12 cellular contexts compared by ENCODE assay signal in the genomic region with DNA sequence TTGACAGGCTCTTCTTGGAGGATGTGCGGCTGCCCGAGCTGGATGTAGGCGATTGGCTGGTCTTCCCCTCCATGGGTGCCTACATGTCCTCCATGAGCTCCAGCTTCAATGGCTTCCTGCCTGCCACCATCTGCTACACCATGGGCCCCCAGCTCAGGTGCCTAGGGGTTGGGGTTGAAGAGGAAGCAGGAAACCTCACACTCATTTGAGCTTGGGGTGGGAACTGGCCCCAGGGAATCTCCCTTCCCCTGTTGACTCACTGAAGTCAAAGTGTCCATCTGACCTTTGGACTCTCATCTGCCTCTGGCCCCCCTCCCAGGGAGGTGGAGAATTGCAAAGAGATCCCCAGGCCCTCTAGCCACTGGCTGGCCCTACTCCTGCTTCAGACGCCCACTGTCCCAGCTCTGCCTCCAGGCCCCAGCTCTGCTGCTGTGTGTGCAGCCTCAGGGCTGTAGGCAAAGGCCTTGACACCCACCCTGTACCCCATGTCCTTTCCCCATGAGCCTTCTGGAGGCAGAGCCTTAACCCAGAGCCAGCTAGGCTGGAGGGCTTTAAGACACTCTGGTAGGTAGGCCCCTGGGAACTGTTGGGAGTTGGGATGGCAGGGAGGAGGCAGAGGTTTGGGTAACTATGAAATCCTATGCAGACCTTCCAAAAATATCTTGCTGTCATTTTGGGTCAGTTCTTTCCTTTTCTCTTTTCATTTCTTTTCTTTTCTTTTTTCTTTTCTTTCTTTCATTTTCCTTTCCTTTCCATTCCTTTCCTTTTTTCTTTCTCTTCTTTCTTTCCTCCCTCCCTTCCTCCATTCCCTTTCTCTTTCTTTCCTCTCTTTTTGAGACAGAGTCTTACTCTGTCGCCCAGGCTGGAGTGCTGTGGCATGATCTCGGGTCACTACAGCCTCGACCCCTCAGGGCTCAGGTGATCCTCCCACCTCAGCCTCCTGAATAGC.
DNase-seq lines count a peak whose midpoint lies in the region; ATAC-seq, FAIRE-seq and TF ChIP-seq lines count a peak whose summit lies in the region.
"Had no signal": no experiment of that assay in that cellular context is flagged by ENCODE, and none has a peak within 500 bp of the region (broad histone marks: within the 10 kb centered on the region; RNA-seq: fewer than 3 reads in every experiment).

No MANE protein-coding gene starts in this region.

- H3K4me3 Mint-ChIP-seq in naive B cell (no peak overlapping the region), mesothelial cell of epicardium (no peak overlapping the region)

- DNase-seq in GM12865 (ENCODE audit: low read depth) (peak; percentile 74), LoVo (ENCODE audit: low spot score) (peak; percentile 82), naive B cell (no peak), mesothelial cell of epicardium (ENCODE audit: low spot score in 2 of 2, unreplicated experiment in 2 of 2) (no peak), HPDE6-E6E7 (ENCODE audit: extremely low spot score) (no peak), heart right ventricle (no peak), kidney (no peak)
- DNase-seq: activated CD8-positive, alpha-beta memory T cell treated with anti-CD3 and anti-CD28 coated beads, Interleukin-2, amount 50 U/mL, for 48 hours; NCI-H1930 had no signal

- no peaks in the 10 kb centered on the region for H3K36me3 ChIP-seq in heart right ventricle
- no peaks in the 10 kb centered on the region for H3K36me3 ChIP-seq in kidney (ENCODE audit: control insufficient read depth in 1 of 2, insufficient read depth in 2 of 2, low read length in 2 of 2)

- no peak overlapping the region for H3K9ac ChIP-seq in kidney (ENCODE audit: low read length in 2 of 2)

- H3K9me3 Mint-ChIP-seq in naive B cell, result peaks cover 2 to 11% (median 6%) of the 10 kb centered on the region in 7 donors
- no peaks in the 10 kb centered on the region for H3K9me3 Mint-ChIP-seq in mesothelial cell of epicardium

- intact Hi-C loops in heart right ventricle (cut with DNase I), result no loop called here
- intact Hi-C loops in kidney (cut with DNase I), result no loop called here

- ATAC-seq in GM21390 (IDR thresholded peaks at IDR 0.05; ENCODE audit: unreplicated experiment), result peak; percentile 38
- ATAC-seq in naive B cell (ENCODE audit: low read depth in 2 of 2), result peak; percentile 22 to 39
- no peak for ATAC-seq in heart right ventricle
- ATAC-seq: HCT116 had no signal

- H3K36me3 Mint-ChIP-seq in naive B cell (peaks cover 0 to 15% of the 10 kb centered on the region in 2 donors), mesothelial cell of epicardium (no peaks in the 10 kb centered on the region)

- 89 to 90% methylated on average over 7 of the region's 7 CpGs for WGBS in heart right ventricle, 2 donors

- H3K4me1 ChIP-seq in heart right ventricle, result no peaks in the 10 kb centered on the region
- H3K4me1 ChIP-seq in kidney (ENCODE audit: control insufficient read depth in 1 of 2, insufficient read depth in 1 of 2, low read depth in 1 of 2, low read length in 2 of 2), result peaks cover 0 to 9% of the 10 kb centered on the region in 2 donors

- H3K27ac ChIP-seq in heart right ventricle (no peak overlapping the region), kidney (ENCODE audit: low read depth in 2 of 2, low read length in 2 of 2) (no peak overlapping the region)

- no peaks in the 10 kb centered on the region for H3K9me3 ChIP-seq in heart right ventricle
- H3K9me3 ChIP-seq in kidney (ENCODE audit: control insufficient read depth in 1 of 2, low read length in 2 of 2), result no peaks in the 10 kb centered on the region

- H3K27ac Mint-ChIP-seq in naive B cell (peak overlapping the region in 1 of 6 donors; percentile 61), mesothelial cell of epicardium (no peak overlapping the region)

- H3K27me3 Mint-ChIP-seq in naive B cell, result peaks cover 0 to 57% (median 11%) of the 10 kb centered on the region in 3 donors
- no peaks in the 10 kb centered on the region for H3K27me3 Mint-ChIP-seq in mesothelial cell of epicardium (ENCODE audit: low read depth)

- TF ChIP-seq CTCF in GM12865 (IDR thresholded peaks at IDR 0.05; ENCODE audit: insufficient read depth, low read depth, low read length, missing control alignments) (no peak), mesothelial cell of epicardium (IDR thresholded peaks at IDR 0.05; ENCODE audit: unreplicated experiment) (no peak), heart right ventricle (IDR thresholded peaks at IDR 0.05) (no peak), kidney (IDR thresholded peaks at IDR 0.05; ENCODE audit: borderline replicate concordance, extremely low read depth, insufficient read depth) (no peak)

- no peak for FAIRE-seq in kidney (lab: Jason Lieb, UNC)
- FAIRE-seq: bronchial epithelial cell had no signal

- peaks cover 0 to 18% (median 9%) of the 10 kb centered on the region in 7 donors for H3K27me3 ChIP-seq in heart right ventricle

- H3K4me1 Mint-ChIP-seq in naive B cell, result peaks cover 19 to 36% (median 33%) of the 10 kb centered on the region in 3 donors
- H3K4me1 Mint-ChIP-seq in mesothelial cell of epicardium, result peaks cover 11% of the 10 kb centered on the region

- H3K4me3 ChIP-seq in GM12865 (ENCODE audit: low read depth, low read length) (0 out of 2 replicates have a peak overlapping the region, but pooled peaks have one; percentile 5), heart right ventricle (no peak overlapping the region), kidney (ENCODE audit: low read length in 2 of 2) (no peak overlapping the region)

Comparison
In these comparisons a context has a peak if more than half of its experiments do, and no peak if none do; other contexts are left out.
1. DNase-seq: peak in GM12865 (single experiment) and LoVo (single experiment); none in naive B cell (single experiment), mesothelial cell of epicardium (0 of 2), HPDE6-E6E7 (single experiment), heart right ventricle (0 of 2) and kidney (single experiment).
2. ATAC-seq: peak in GM21390 (single experiment) and naive B cell (2 of 2); none in heart right ventricle (0 of 8).